23 cellular contexts compared by ENCODE assay signal in genomic region chr2:404581-404980, GRCh38.
DNase-seq lines count a peak whose midpoint lies in the region; TF ChIP-seq lines count a peak whose summit lies in the region.
"Had no signal": no experiment of that assay in that cellular context is flagged by ENCODE, and none has a peak within 500 bp of the region (broad histone marks: within the 10 kb centered on the region; RNA-seq: fewer than 3 reads in every experiment).

No MANE protein-coding gene starts in this region.

- no peaks in the 10 kb centered on the region for H3K36me3 Mint-ChIP-seq in osteocyte (ENCODE audit: unreplicated experiment)
- H3K36me3 Mint-ChIP-seq: CD14-positive monocyte had no signal

- peak; percentile 13 for DNase-seq in ecto neural progenitor cell (ENCODE audit: low spot score)
- peak; percentile 68 for DNase-seq in esophagus muscularis mucosa (ENCODE audit: extremely low spot score)
- DNase-seq in osteocyte (ENCODE audit: extremely low spot score, unreplicated experiment), result peak; percentile 34
- no peak for DNase-seq in NCI-H2029 (lab: John Stamatoyannopoulos, UW)
- no peak for DNase-seq in sigmoid colon
- DNase-seq: 8988T; ACHN; BE2C; C1 segment of cervical spinal cord; CD4-positive, alpha-beta memory T cell; CD4-positive, CD25-positive, alpha-beta regulatory T cell; CD8-positive, alpha-beta memory T cell; COR-L47; DMS 273 treated with DMSO at 0.1 percent for 48 hours; DMS153; DMS53; DMS79; DND-41; EL; GDM1 had no signal

- H3K27ac ChIP-seq in esophagus muscularis mucosa (replicated peaks in 1 of 4), result no peak overlapping the region
- no peak overlapping the region for H3K27ac ChIP-seq in sigmoid colon
- H3K27ac ChIP-seq: BLaER1 had no signal

- H3K4me1 ChIP-seq in esophagus muscularis mucosa, result no peaks in the 10 kb centered on the region
- no peaks in the 10 kb centered on the region for H3K4me1 ChIP-seq in sigmoid colon
- H3K4me1 ChIP-seq: BE2C had no signal

- H3K27me3 ChIP-seq in esophagus muscularis mucosa (peaks cover 0 to 20% (median 0%) of the 10 kb centered on the region in 4 donors), sigmoid colon (peaks cover 0 to 3% (median 0%) of the 10 kb centered on the region in 3 donors)
- H3K27me3 ChIP-seq: BE2C, BLaER1 had no signal

- peaks cover 11% of the 10 kb centered on the region for H3K4me1 Mint-ChIP-seq in osteocyte (ENCODE audit: unreplicated experiment)
- H3K4me1 Mint-ChIP-seq: CD14-positive monocyte; CD4-positive, alpha-beta memory T cell; CD8-positive, alpha-beta memory T cell had no signal

- no peak for TF ChIP-seq POLR2A in esophagus muscularis mucosa (IDR thresholded peaks at IDR 0.05; ENCODE audit: low read depth)
- TF ChIP-seq POLR2A in sigmoid colon (IDR thresholded peaks at IDR 0.05), result no peak

- no peak overlapping the region for H3K27ac Mint-ChIP-seq in osteocyte (ENCODE audit: unreplicated experiment)
- H3K27ac Mint-ChIP-seq: CD14-positive monocyte; CD4-positive, CD25-positive, alpha-beta regulatory T cell had no signal

- no peaks in the 10 kb centered on the region for H3K36me3 ChIP-seq in esophagus muscularis mucosa
- no peaks in the 10 kb centered on the region for H3K36me3 ChIP-seq in sigmoid colon
- H3K36me3 ChIP-seq: BE2C, BLaER1 had no signal

- H3K9me3 ChIP-seq in esophagus muscularis mucosa (peaks cover 0 to 10% (median 0%) of the 10 kb centered on the region in 4 donors), sigmoid colon (no peaks in the 10 kb centered on the region)
- H3K9me3 ChIP-seq: BE2C had no signal

- 96% methylated on average over 2 of the region's 2 CpGs for WGBS in esophagus muscularis mucosa
- WGBS in sigmoid colon, 2 donors, result 70 to 90% methylated on average over 2 of the region's 2 CpGs

- H3K4me3 ChIP-seq in esophagus muscularis mucosa (no peak overlapping the region), sigmoid colon (no peak overlapping the region)
- H3K4me3 ChIP-seq: BLaER1, GM12878 had no signal

- peaks cover 8% of the 10 kb centered on the region for H3K9me3 Mint-ChIP-seq in osteocyte (ENCODE audit: unreplicated experiment)

- no peak overlapping the region for H3K4me3 Mint-ChIP-seq in osteocyte (ENCODE audit: unreplicated experiment)
- H3K4me3 Mint-ChIP-seq: CD14-positive monocyte; CD4-positive, alpha-beta memory T cell; CD4-positive, CD25-positive, alpha-beta regulatory T cell; CD8-positive, alpha-beta memory T cell had no signal

- TF ChIP-seq EP300 in esophagus muscularis mucosa (IDR thresholded peaks at IDR 0.05) (no peak), sigmoid colon (IDR thresholded peaks at IDR 0.05) (no peak)

- peaks cover 2% of the 10 kb centered on the region for H3K27me3 Mint-ChIP-seq in osteocyte (ENCODE audit: unreplicated experiment)
- H3K27me3 Mint-ChIP-seq: CD4-positive, alpha-beta memory T cell had no signal

- TF ChIP-seq CTCF in esophagus muscularis mucosa (IDR thresholded peaks at IDR 0.05), result no peak
- no peak for TF ChIP-seq CTCF in osteocyte (IDR thresholded peaks at IDR 0.05)
- no peak for TF ChIP-seq CTCF in sigmoid colon (IDR thresholded peaks at IDR 0.05)

- intact Hi-C loops in esophagus muscularis mucosa (cut with DNase I), result no loop called here
- intact Hi-C loops in sigmoid colon (cut with DNase I), result no loop called here

Comparison
In these comparisons a context has a peak if more than half of its experiments do, and no peak if none do; other contexts are left out.
1. DNase-seq: peak in ecto neural progenitor cell (single experiment), esophagus muscularis mucosa (single experiment) and osteocyte (single experiment); none in NCI-H2029 (single experiment) and sigmoid colon (single experiment).